23 cellular contexts compared by ENCODE assay signal in the genomic region with DNA sequence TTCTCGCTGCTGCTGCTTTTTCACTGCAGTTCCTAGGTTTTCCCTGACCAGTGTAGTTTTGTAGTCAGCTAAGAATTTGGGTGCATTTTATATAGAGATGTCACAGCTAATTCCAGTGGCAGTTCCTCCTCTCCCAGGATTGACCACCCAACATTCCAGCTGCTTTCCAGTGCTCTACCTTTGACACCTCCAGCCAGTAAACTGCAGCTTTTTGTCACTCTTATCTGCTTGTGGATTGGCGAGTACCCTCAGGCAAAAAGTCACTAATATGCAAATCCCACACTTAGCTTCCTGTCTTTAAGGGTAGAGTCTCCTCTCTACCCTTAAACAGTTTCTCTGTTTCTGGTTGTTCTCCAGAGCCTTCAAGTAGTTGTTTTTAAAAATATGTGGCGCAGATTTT.
"Had no signal": no experiment of that assay in that cellular context is flagged by ENCODE, and none has a peak within 500 bp of the region (broad histone marks: within the 10 kb centered on the region; RNA-seq: fewer than 3 reads in every experiment).

No MANE protein-coding gene starts in this region.

- H3K4me2 ChIP-seq: smooth muscle cell had no signal

- H3K36me3 ChIP-seq: ascending aorta, brain microvascular endothelial cell, left ventricle myocardium inferior, ovary, stomach, thyroid gland, upper lobe of right lung, WERI-Rb-1 had no signal

- H3K9me3 ChIP-seq: ascending aorta, ovary, thyroid gland, upper lobe of right lung had no signal

- DNase-seq: activated CD4-positive, alpha-beta memory T cell treated with anti-CD3 and anti-CD28 coated beads for 36 hours; activated CD4-positive, alpha-beta T cell treated with anti-CD3 and anti-CD28 coated beads, Interleukin-2, amount 10 ng/mL, durations not matched to agents 24 days and 14 days; activated CD4-positive, CD25-positive, alpha-beta regulatory T cell treated with anti-CD3 and anti-CD28 coated beads, Interleukin-2, amount 50 U/mL, for 72 hours; activated CD8-positive, alpha-beta memory T cell treated with anti-CD3 and anti-CD28 coated beads, Interleukin-2, amount 50 U/mL, for 48 hours; activated gamma-delta T cell; activated naive CD4-positive, alpha-beta T cell treated with anti-CD3 and anti-CD28 coated beads, Interleukin-2, amount 10 ng/mL, durations not matched to agents 7 days and 5 days; activated naive CD8-positive, alpha-beta T cell treated with anti-CD3 and anti-CD28 coated beads, Interleukin-2, amount 10 ng/mL, durations not matched to agents 7 days and 5 days; activated T-cell treated with anti-CD3 and anti-CD28 coated beads, Interleukin-2, amount 50 U/mL, for 24 hours; brain microvascular endothelial cell; cortex of kidney; foreskin fibroblast; hippocampal formation; left ventricle myocardium inferior; ovary; stimulated activated CD4-positive, alpha-beta T cell treated with anti-CD3 and anti-CD28 coated beads, Interleukin-1b, Interleukin-23, amount 100 ng/mL, for 48 hours; stimulated activated naive B cell treated with anti-CD40 and anti-IgM and Interleukin-4, amounts not matched to agents 10 μg/mL and 1 μg/mL and 100 μg/mL, for 72 hours; stomach; T1000; thyroid gland; upper lobe of right lung; WERI-Rb-1 had no signal

- H3K27me3 ChIP-seq: ascending aorta, brain microvascular endothelial cell, ovary, thyroid gland had no signal

- H3K4me1 ChIP-seq: ascending aorta, left ventricle myocardium inferior, stomach, thyroid gland, upper lobe of right lung had no signal

- H3K27ac ChIP-seq: ascending aorta, brain microvascular endothelial cell, left ventricle myocardium inferior, ovary, stomach, thyroid gland, upper lobe of right lung, WERI-Rb-1 had no signal

- H3K4me3 ChIP-seq: ascending aorta, left ventricle myocardium inferior, ovary, smooth muscle cell, stomach, thyroid gland, upper lobe of right lung had no signal
